8 cellular contexts compared by ENCODE assay signal in genomic region chr15:65530318-65531111, GRCh38. TPM values are rescaled to one million over a fixed set of nuclear protein-coding genes. Genes with fewer than 3 reads are reported as not detected.
DNase-seq lines count a peak whose midpoint lies in the region; ATAC-seq and TF ChIP-seq lines count a peak whose summit lies in the region.

A gene with protein sequence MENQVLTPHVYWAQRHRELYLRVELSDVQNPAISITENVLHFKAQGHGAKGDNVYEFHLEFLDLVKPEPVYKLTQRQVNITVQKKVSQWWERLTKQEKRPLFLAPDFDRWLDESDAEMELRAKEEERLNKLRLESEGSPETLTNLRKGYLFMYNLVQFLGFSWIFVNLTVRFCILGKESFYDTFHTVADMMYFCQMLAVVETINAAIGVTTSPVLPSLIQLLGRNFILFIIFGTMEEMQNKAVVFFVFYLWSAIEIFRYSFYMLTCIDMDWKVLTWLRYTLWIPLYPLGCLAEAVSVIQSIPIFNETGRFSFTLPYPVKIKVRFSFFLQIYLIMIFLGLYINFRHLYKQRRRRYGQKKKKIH (plus strand): TSS chr15:65530463. CDS start chr15:65530632, 169 bp downstream.

- ATAC-seq in HG02759 (IDR thresholded peaks at IDR 0.05; ENCODE audit: unreplicated experiment) (peak; percentile 88), T-helper 17 cell (peak; percentile 98), left ventricle myocardium superior (peak; percentile 99), psoas muscle (peak; percentile 97 to 98 (median 98))

- H3K4me1 Mint-ChIP-seq in T-helper 17 cell: peaks cover 22% of the 10 kb centered on the region

- H3K27ac Mint-ChIP-seq in T-helper 17 cell: peak within 1 kb of the TSS; percentile 84

- H3K27me3 Mint-ChIP-seq in T-helper 17 cell: no peaks in the 10 kb centered on the region

- TF ChIP-seq CTCF in GM12875 (IDR thresholded peaks at IDR 0.05; ENCODE audit: borderline replicate concordance, insufficient read depth, low read depth, low read length) (no peak), psoas muscle (IDR thresholded peaks at IDR 0.05) (no peak)

- H3K27ac ChIP-seq in psoas muscle: peak within 1 kb of the TSS; percentile 85
- H3K27ac ChIP-seq in urinary bladder (ENCODE audit: low read depth): peak within 1 kb of the TSS; percentile 75

- peaks cover 2% of the 10 kb centered on the region for H3K36me3 Mint-ChIP-seq in T-helper 17 cell (ENCODE audit: low read depth)

- H3K36me3 ChIP-seq in psoas muscle (ENCODE audit: insufficient read depth in 1 of 2, low read depth in 1 of 2) (peaks cover 2 to 3% of the 10 kb centered on the region in 2 donors), urinary bladder (ENCODE audit: insufficient read depth) (no peaks in the 10 kb centered on the region)

- H3K4me3 ChIP-seq in GM12875 (ENCODE audit: low read depth, low read length) (peak within 1 kb of the TSS; percentile 94), psoas muscle (peak within 1 kb of the TSS; percentile 81), urinary bladder (ENCODE audit: low read depth, low read length) (peak within 1 kb of the TSS; percentile 90)

- WGBS in psoas muscle, 3 donors: 0 to 1% (median 0%) methylated on average over 74 to 88 of the region's 88 CpGs
- under 1% methylated on average over 88 of the region's 88 CpGs for WGBS in urinary bladder

- H3K9me3 ChIP-seq in T-helper 17 cell (ENCODE audit: control insufficient read depth, low read length, poor library complexity, severe bottlenecking) (no peaks in the 10 kb centered on the region), psoas muscle (no peaks in the 10 kb centered on the region)

- peaks cover 22% of the 10 kb centered on the region for H3K4me1 ChIP-seq in psoas muscle
- H3K4me1 ChIP-seq in urinary bladder (ENCODE audit: insufficient read depth): peaks cover 3% of the 10 kb centered on the region

- intact Hi-C loops in left ventricle myocardium superior (cut with micrococcal nuclease): no loop called here
- intact Hi-C loops in psoas muscle (cut with DNase I): loop anchor here in 1 of 2 donors (5.0 kb wide), 1 partner anchor 128 kb away; no protein-coding TSS in a partner anchor

- H3K27me3 ChIP-seq in psoas muscle (ENCODE audit: insufficient read depth in 3 of 3, low read length in 2 of 3): no peaks in the 10 kb centered on the region

- peak within 1 kb of the TSS; percentile 85 for H3K4me3 Mint-ChIP-seq in T-helper 17 cell

- peak; percentile 63 for DNase-seq in NCI-H1694 (lab: John Stamatoyannopoulos, UW)
- peak; percentile 83 to 92 (median 90) for DNase-seq in T-helper 17 cell
- DNase-seq in amniotic stem cell (lab: John Stamatoyannopoulos, UW): peak; percentile 44
- peak; percentile 96 for DNase-seq in left ventricle myocardium superior
- DNase-seq in psoas muscle: peak; percentile 91 to 93

RNA-seq across cellular contexts. Expression of the gene that starts here (rescaled TPM):
- 10 to 100 TPM; 14.3 to 14.8 TPM for total RNA-seq in T-helper 17 cell
- total RNA-seq in left ventricle myocardium superior: 10.9 TPM
- 1 to 10 TPM; 5.0 to 8.7 (median 6.1) TPM for total RNA-seq in psoas muscle
- 1 to 10 TPM; 3.7 to 8.8 (median 8.8) TPM for polyA plus RNA-seq in psoas muscle
- 141 TPM for total RNA-seq in urinary bladder
- 37.4 TPM for polyA plus RNA-seq in urinary bladder

Comparison
In these comparisons a context has a peak if more than half of its experiments do, and no peak if none do; other contexts are left out.
1. Peak in every context shown above with its lines: DNase-seq, ATAC-seq, H3K4me3 ChIP-seq and H3K27ac ChIP-seq.
2. DNase-seq: peak in every context shown above with its lines; median percentile 96 in left ventricle myocardium superior; 92 in psoas muscle; 90 in T-helper 17 cell; 63 in NCI-H1694; 44 in amniotic stem cell.